ENCODE assay signal across 37 cellular contexts in genomic region chr3:120227710-120228347, GRCh38. TPM values are rescaled to one million over a fixed set of nuclear protein-coding genes. Genes with fewer than 3 reads are reported as not detected.
DNase-seq lines count a peak whose midpoint lies in the region; ATAC-seq and TF ChIP-seq lines count a peak whose summit lies in the region.
"Had no signal": no experiment of that assay in that cellular context is flagged by ENCODE, and none has a peak within 500 bp of the region (broad histone marks: within the 10 kb centered on the region; RNA-seq: fewer than 3 reads in every experiment).

No MANE protein-coding gene starts in this region.

- H3K9me3 Mint-ChIP-seq in activated CD4-positive, alpha-beta T cell treated with anti-CD3 and anti-CD28 coated beads for 36 hours (ENCODE audit: low read depth), result no peaks in the 10 kb centered on the region
- H3K9me3 Mint-ChIP-seq in activated CD4-positive, alpha-beta T cell treated with anti-CD3 and anti-CD28 coated beads, Interleukin-2, amount 10 ng/mL, durations not matched to agents 7 days and 5 days, result peaks cover 1% of the 10 kb centered on the region
- H3K9me3 Mint-ChIP-seq in endodermal cell, result peaks cover 7% of the 10 kb centered on the region
- H3K9me3 Mint-ChIP-seq: activated T-cell treated with anti-CD3 and anti-CD28 coated beads, Interleukin-2, amount 50 U/mL, for 24 hours; natural killer cell had no signal

- H3K36me3 ChIP-seq in IMR-90 (ENCODE audit: control insufficient read depth, insufficient read depth, low read length), result no peaks in the 10 kb centered on the region
- no peaks in the 10 kb centered on the region for H3K36me3 ChIP-seq in endodermal cell (ENCODE audit: control insufficient read depth, insufficient read depth, low read length)
- no peaks in the 10 kb centered on the region for H3K36me3 ChIP-seq in trophoblast cell (ENCODE audit: control insufficient read depth in 1 of 2, insufficient read depth in 2 of 2, low read length in 2 of 2)
- H3K36me3 ChIP-seq: brain microvascular endothelial cell, esophagus squamous epithelium, heart left ventricle, MG63, ovary, thoracic aorta, uterus had no signal

- peaks cover 4% of the 10 kb centered on the region for H3K4me1 Mint-ChIP-seq in activated CD4-positive, alpha-beta T cell treated with anti-CD3 and anti-CD28 coated beads for 36 hours
- H3K4me1 Mint-ChIP-seq in activated CD4-positive, alpha-beta T cell treated with anti-CD3 and anti-CD28 coated beads, Interleukin-2, amount 10 ng/mL, durations not matched to agents 7 days and 5 days, result no peaks in the 10 kb centered on the region
- H3K4me1 Mint-ChIP-seq in endodermal cell, result peaks cover 1% of the 10 kb centered on the region
- H3K4me1 Mint-ChIP-seq: natural killer cell, T-helper 17 cell had no signal

- dilution Hi-C loops in IMR-90 (cut with HindIII; ENCODE audit: low sequenced_read_pairs, unreplicated experiment), result no loop called here

- H3K23ac ChIP-seq in IMR-90 (ENCODE audit: low read depth, low read length), result no peak overlapping the region
- H3K23ac ChIP-seq in trophoblast cell (ENCODE audit: low read length), result no peak overlapping the region

- H2BK5ac ChIP-seq in IMR-90 (ENCODE audit: low read depth, low read length, poor library complexity, severe bottlenecking), result no peak overlapping the region
- H2BK5ac ChIP-seq in trophoblast cell (ENCODE audit: low read depth, low read length, poor library complexity), result no peak overlapping the region

- H3K4me3 Mint-ChIP-seq in activated CD4-positive, alpha-beta T cell treated with anti-CD3 and anti-CD28 coated beads for 36 hours, result no peak overlapping the region
- no peak overlapping the region for H3K4me3 Mint-ChIP-seq in activated CD4-positive, alpha-beta T cell treated with anti-CD3 and anti-CD28 coated beads, Interleukin-2, amount 10 ng/mL, durations not matched to agents 7 days and 5 days
- H3K4me3 Mint-ChIP-seq in endodermal cell, result no peak overlapping the region
- H3K4me3 Mint-ChIP-seq: activated T-cell treated with anti-CD3 and anti-CD28 coated beads, Interleukin-2, amount 50 U/mL, for 24 hours; CD14-positive monocyte; natural killer cell; T-helper 17 cell had no signal

- no peaks in the 10 kb centered on the region for H3K9me1 ChIP-seq in IMR-90 (ENCODE audit: insufficient read depth, low read length)

- H3K79me1 ChIP-seq in IMR-90 (ENCODE audit: low read depth in 1 of 2, low read length in 2 of 2), result no peaks in the 10 kb centered on the region
- no peaks in the 10 kb centered on the region for H3K79me1 ChIP-seq in trophoblast cell (ENCODE audit: low read length)

- peaks cover 2% of the 10 kb centered on the region; the same call in 1 of the 2 replicates for H3K27me3 ChIP-seq in IMR-90 (ENCODE audit: control insufficient read depth, insufficient read depth, low read length)
- no peaks in the 10 kb centered on the region for H3K27me3 ChIP-seq in endodermal cell (ENCODE audit: control insufficient read depth, insufficient read depth, low read length, poor library complexity, severe bottlenecking)
- no peaks in the 10 kb centered on the region for H3K27me3 ChIP-seq in trophoblast cell (ENCODE audit: insufficient read depth, low read length)
- H3K27me3 ChIP-seq: brain microvascular endothelial cell, dorsolateral prefrontal cortex, esophagus squamous epithelium, heart left ventricle, MG63, ovary, uterus had no signal

- CTCF ChIA-PET in activated CD4-positive, alpha-beta T cell treated with anti-CD3 and anti-CD28 coated beads for 36 hours (lab: Charles Lee), result interaction anchor here (0.5 to 1.4 kb wide), 4 partner anchors 16 to 189 kb away, joined by 3 to 5 read pairs (median 4); no protein-coding TSS in a partner anchor
- CTCF ChIA-PET in activated CD4-positive, alpha-beta T cell treated with anti-CD3 and anti-CD28 coated beads, Interleukin-2, amount 10 ng/mL, durations not matched to agents 7 days and 5 days (lab: Charles Lee), result interaction anchor here (0.6 kb wide), 1 partner anchor 16 kb away, joined by 3 read pairs; no protein-coding TSS in a partner anchor
- CTCF ChIA-PET in IMR-90 (lab: Yijun Ruan, JAX), result interaction anchor here (0.6 to 1.5 kb wide), 2 partner anchors 10 to 793 kb away, joined by 3 read pairs; no protein-coding TSS in a partner anchor

- H2BK12ac ChIP-seq in trophoblast cell (ENCODE audit: low read length), result no peak overlapping the region

- H3K79me2 ChIP-seq in trophoblast cell (ENCODE audit: control insufficient read depth, insufficient read depth, low read length, poor library complexity), result no peaks in the 10 kb centered on the region

- H4K8ac ChIP-seq in IMR-90 (ENCODE audit: low read depth in 2 of 2, low read length in 2 of 2) (no peak overlapping the region), trophoblast cell (ENCODE audit: low read depth, low read length) (no peak overlapping the region)

- no peak for TF ChIP-seq CTCF in IMR-90 (conservative IDR thresholded peaks at IDR 0.05; ENCODE audit: low read depth, low read length)
- TF ChIP-seq CTCF in endodermal cell (conservative IDR thresholded peaks at IDR 0.05), result no peak

- TF ChIP-seq POLR2A in IMR-90 (IDR thresholded peaks at IDR 0.05; ENCODE audit: low read depth, low read length), result no peak

- H3K4me3 ChIP-seq in IMR-90 (ENCODE audit: insufficient read depth, low read depth, low read length) (no peak overlapping the region), endodermal cell (ENCODE audit: low read length) (no peak overlapping the region), trophoblast cell (ENCODE audit: low read depth, low read length) (no peak overlapping the region)
- H3K4me3 ChIP-seq: dorsolateral prefrontal cortex, esophagus squamous epithelium, heart left ventricle, lung, MG63, mucosa of descending colon, ovary, thoracic aorta, uterus had no signal

- intact Hi-C loops in activated CD4-positive, alpha-beta T cell treated with anti-CD3 and anti-CD28 coated beads for 36 hours (cut with DNase I, micrococcal nuclease), result no loop called here
- intact Hi-C loops in IMR-90 (cut with micrococcal nuclease), result no loop called here

- H3K18ac ChIP-seq in IMR-90 (ENCODE audit: low read depth, low read length) (no peak overlapping the region), trophoblast cell (ENCODE audit: low read length) (no peak overlapping the region)

- H2AK9ac ChIP-seq in IMR-90 (replicated peaks; ENCODE audit: low read depth, low read length, poor library complexity), result no peak overlapping the region

- H4K20me1 ChIP-seq in IMR-90 (ENCODE audit: insufficient read depth, low read length), result no peaks in the 10 kb centered on the region

- H2BK20ac ChIP-seq in IMR-90 (ENCODE audit: low read depth, low read length), result no peak overlapping the region

- H2BK120ac ChIP-seq in IMR-90 (ENCODE audit: low read depth, low read length) (no peak overlapping the region), trophoblast cell (ENCODE audit: insufficient read depth, low read length, poor library complexity) (no peak overlapping the region)

- in situ Hi-C loops in IMR-90 (cut with MboI; ENCODE audit: low sequenced_read_pairs), result no loop called here

- TF ChIP-seq RAD21 in IMR-90 (IDR thresholded peaks at IDR 0.05; ENCODE audit: low read length), result no peak

- H3K9ac ChIP-seq in IMR-90 (ENCODE audit: low read depth, low read length) (no peak overlapping the region), endodermal cell (ENCODE audit: extremely low read depth, low read length, poor library complexity, severe bottlenecking) (no peak overlapping the region), trophoblast cell (ENCODE audit: low read length) (no peak overlapping the region)
- H3K9ac ChIP-seq: SK-N-SH had no signal

- WGBS in IMR-90 (ENCODE audit: extremely low coverage in 2 of 2, insufficient read length in 1 of 2), 2 experiments, result no CpG with 5 or more reads among the region's 2 CpGs
- 84 to 100% methylated on average over 1 to 2 of the region's 2 CpGs for WGBS in endodermal cell (ENCODE audit: insufficient coverage in 1 of 2, insufficient read length in 1 of 2), 2 experiments
- no CpG with 5 or more reads among the region's 2 CpGs for WGBS in trophoblast cell (ENCODE audit: extremely low coverage, insufficient coverage, insufficient read length)

- ATAC-seq in activated CD4-positive, alpha-beta T cell treated with anti-CD3 and anti-CD28 coated beads for 36 hours, result peak; percentile 64
- ATAC-seq in IMR-90 (ENCODE audit: low read depth) (no peak), GM21786 (IDR thresholded peaks at IDR 0.05; ENCODE audit: unreplicated experiment) (no peak)
- ATAC-seq: heart left ventricle, mucosa of descending colon, natural killer cell, T-helper 17 cell had no signal

- H3K36me3 Mint-ChIP-seq in activated CD4-positive, alpha-beta T cell treated with anti-CD3 and anti-CD28 coated beads for 36 hours (ENCODE audit: low read depth), result no peaks in the 10 kb centered on the region
- H3K36me3 Mint-ChIP-seq in activated CD4-positive, alpha-beta T cell treated with anti-CD3 and anti-CD28 coated beads, Interleukin-2, amount 10 ng/mL, durations not matched to agents 7 days and 5 days (ENCODE audit: low read depth), result no peaks in the 10 kb centered on the region
- H3K36me3 Mint-ChIP-seq in endodermal cell (ENCODE audit: low read depth), result no peaks in the 10 kb centered on the region
- H3K36me3 Mint-ChIP-seq: CD14-positive monocyte, natural killer cell had no signal

- peak; percentile 10 for DNase-seq in activated CD4-positive, alpha-beta T cell treated with anti-CD3 and anti-CD28 coated beads for 36 hours
- DNase-seq in activated CD4-positive, alpha-beta T cell treated with anti-CD3 and anti-CD28 coated beads, Interleukin-2, amount 10 ng/mL, durations not matched to agents 7 days and 5 days, result no peak
- DNase-seq in IMR-90 (no peak), endodermal cell (peak; percentile 42), trophoblast cell (no peak), T-helper 2 cell (no peak), mesenteric fat pad (ENCODE audit: low spot score) (no peak)
- DNase-seq: 8988T; activated CD4-positive, CD25-positive, alpha-beta regulatory T cell treated with anti-CD3 and anti-CD28 coated beads, Interleukin-2, amount 50 U/mL, for 72 hours; activated CD8-positive, alpha-beta memory T cell treated with anti-CD3 and anti-CD28 coated beads for 24 hours; activated gamma-delta T cell treated with Interleukin-2 at 50 U/mL for 16 hours; activated T-cell treated with anti-CD3 and anti-CD28 coated beads, Interleukin-2, amount 50 U/mL, for 24 hours; brain microvascular endothelial cell; Caco-2; dorsolateral prefrontal cortex; esophagus squamous epithelium; foreskin melanocyte; heart left ventricle; KG1; MG63; mucosa of descending colon; natural killer cell; NCI-H1105; NCI-H2029; NCI-H2227 treated with DMSO at 0.1 percent for 48 hours; NCI-H526 treated with DMSO at 0.1 percent for 48 hours; NK-92 treated with Interleukin-12 subunit alpha and Interleukin-12 subunit beta, amount 100 ng/mL, for 24 hours; ovary; SK-N-SH; stimulated activated naive CD4-positive, alpha-beta T cell treated with Interleukin-2 at 50 U/mL for 16 hours; T-helper 17 cell; uterus had no signal

- no peaks in the 10 kb centered on the region for H3K27me3 Mint-ChIP-seq in activated CD4-positive, alpha-beta T cell treated with anti-CD3 and anti-CD28 coated beads for 36 hours
- peaks cover 2% of the 10 kb centered on the region for H3K27me3 Mint-ChIP-seq in activated CD4-positive, alpha-beta T cell treated with anti-CD3 and anti-CD28 coated beads, Interleukin-2, amount 10 ng/mL, durations not matched to agents 7 days and 5 days
- H3K27me3 Mint-ChIP-seq in endodermal cell (ENCODE audit: insufficient read depth), result no peaks in the 10 kb centered on the region
- H3K27me3 Mint-ChIP-seq: activated T-cell treated with anti-CD3 and anti-CD28 coated beads, Interleukin-2, amount 50 U/mL, for 24 hours had no signal

- no peak overlapping the region for H3K56ac ChIP-seq in IMR-90 (ENCODE audit: extremely low read depth, insufficient read depth, low read length)

- H2AFZ ChIP-seq in IMR-90 (replicated peaks; ENCODE audit: low read length, poor library complexity) (peak overlapping the region; percentile 13), trophoblast cell (ENCODE audit: insufficient read depth, low read length, poor library complexity) (no peak overlapping the region)

- no peaks in the 10 kb centered on the region; the same call in 1 of the 2 replicates for H3K9me3 ChIP-seq in IMR-90 (ENCODE audit: control insufficient read depth, insufficient read depth, low read length)
- H3K9me3 ChIP-seq in endodermal cell (ENCODE audit: control insufficient read depth, low read length), result peaks cover 5% of the 10 kb centered on the region
- H3K9me3 ChIP-seq in trophoblast cell (ENCODE audit: insufficient read depth, low read depth, low read length), result no peaks in the 10 kb centered on the region
- H3K9me3 ChIP-seq: Caco-2, MG63, mucosa of descending colon, ovary, SK-N-SH, thoracic aorta, uterus had no signal

- no peak overlapping the region for H3K14ac ChIP-seq in IMR-90 (replicated peaks; ENCODE audit: low read depth, low read length)
- no peak overlapping the region for H3K14ac ChIP-seq in trophoblast cell (ENCODE audit: low read length)

- H3K27ac ChIP-seq in IMR-90 (ENCODE audit: insufficient read depth, low read length), result no peak overlapping the region
- no peak overlapping the region for H3K27ac ChIP-seq in endodermal cell (ENCODE audit: low read depth, low read length)
- H3K27ac ChIP-seq in trophoblast cell (ENCODE audit: low read depth, low read length), result peak overlapping the region; percentile 17
- H3K27ac ChIP-seq: brain microvascular endothelial cell, dorsolateral prefrontal cortex, esophagus squamous epithelium, heart left ventricle, HL-60, ovary, thoracic aorta, uterus had no signal

- no peak overlapping the region for H3K4me2 ChIP-seq in IMR-90 (ENCODE audit: low read depth, low read length)
- no peak overlapping the region for H3K4me2 ChIP-seq in trophoblast cell (ENCODE audit: low read length)
- H3K4me2 ChIP-seq: SK-N-SH had no signal

- POLR2A ChIA-PET in activated CD4-positive, alpha-beta T cell treated with anti-CD3 and anti-CD28 coated beads for 36 hours (lab: Charles Lee), result no interaction called here
- POLR2A ChIA-PET in activated CD4-positive, alpha-beta T cell treated with anti-CD3 and anti-CD28 coated beads, Interleukin-2, amount 10 ng/mL, durations not matched to agents 7 days and 5 days (lab: Charles Lee), result no interaction called here
- POLR2A ChIA-PET in IMR-90 (lab: Charles Lee; ENCODE audit: unreplicated experiment), result no interaction called here

- no peak overlapping the region for H2BK15ac ChIP-seq in IMR-90 (ENCODE audit: low read depth, low read length)

- H2AK5ac ChIP-seq in IMR-90 (ENCODE audit: low read depth, low read length) (no peak overlapping the region), trophoblast cell (ENCODE audit: low read length) (no peak overlapping the region)

- H4K91ac ChIP-seq in IMR-90 (ENCODE audit: insufficient read depth, low read depth, low read length) (no peak overlapping the region), trophoblast cell (ENCODE audit: low read depth, low read length) (no peak overlapping the region)

- no peaks in the 10 kb centered on the region for H3K4me1 ChIP-seq in IMR-90 (ENCODE audit: control insufficient read depth, insufficient read depth, low read length)
- no peaks in the 10 kb centered on the region for H3K4me1 ChIP-seq in endodermal cell (ENCODE audit: control insufficient read depth, insufficient read depth, low read length)
- peaks cover 0 to 6% of the 10 kb centered on the region in 2 experiments for H3K4me1 ChIP-seq in trophoblast cell (ENCODE audit: control insufficient read depth in 1 of 2, insufficient read depth in 2 of 2, low read length in 2 of 2)
- H3K4me1 ChIP-seq: Caco-2, esophagus squamous epithelium, heart left ventricle, uterus had no signal

- no TSS peak for BruUV-seq in IMR-90 (replicated peaks; lab: Mats Ljungman, UMichigan)

- H4K5ac ChIP-seq in IMR-90 (ENCODE audit: low read depth, low read length), result no peak overlapping the region

- no peak overlapping the region for H4K12ac ChIP-seq in trophoblast cell (ENCODE audit: low read depth, low read length)

- no peak overlapping the region for H3K27ac Mint-ChIP-seq in activated CD4-positive, alpha-beta T cell treated with anti-CD3 and anti-CD28 coated beads for 36 hours
- no peak overlapping the region for H3K27ac Mint-ChIP-seq in activated CD4-positive, alpha-beta T cell treated with anti-CD3 and anti-CD28 coated beads, Interleukin-2, amount 10 ng/mL, durations not matched to agents 7 days and 5 days
- no peak overlapping the region for H3K27ac Mint-ChIP-seq in endodermal cell
- H3K27ac Mint-ChIP-seq: activated T-cell treated with anti-CD3 and anti-CD28 coated beads, Interleukin-2, amount 50 U/mL, for 24 hours; CD14-positive monocyte; natural killer cell; T-helper 17 cell had no signal

- H3K4ac ChIP-seq in IMR-90 (ENCODE audit: low read depth, low read length), result no peak overlapping the region
- no peak overlapping the region for H3K4ac ChIP-seq in trophoblast cell (ENCODE audit: low read depth, low read length)

RNA-seq across cellular contexts. Expression of gene GPR156, which starts 57.2 kb away (rescaled TPM):
- under 1 TPM in 1 of 2 experiments, not detected in 1; 0.11 TPM for total RNA-seq in activated CD4-positive, alpha-beta T cell treated with anti-CD3 and anti-CD28 coated beads for 36 hours
- total RNA-seq in activated CD4-positive, alpha-beta T cell treated with anti-CD3 and anti-CD28 coated beads, Interleukin-2, amount 10 ng/mL, durations not matched to agents 7 days and 5 days, result under 1 TPM in 1 of 2 experiments, not detected in 1; 0.10 TPM
- total RNA-seq in IMR-90 (2012; rRNA removed) (0.18 and 0.28 TPM in 2 replicates), endodermal cell (1 to 10 TPM; 1.1 to 1.2 TPM), mesenteric fat pad (0.42 TPM)
- 0.09 and 0.22 TPM in 2 replicates for polyA plus RNA-seq in IMR-90 (2012; rRNA removed)
- polyA plus RNA-seq in IMR-90 (2012; cell fraction: cytosol; rRNA removed), result 0.05 TPM in 2 replicates
- polyA plus RNA-seq in IMR-90 (2012; cell fraction: nucleus; rRNA removed; ENCODE audit: low replicate concordance), result 0.13 and 0.76 TPM in 2 replicates
- 1.3 TPM for polyA plus RNA-seq in endodermal cell (2013, experiment 1 of 2)
- polyA plus RNA-seq in endodermal cell (2013, experiment 2 of 2), result 0.75 TPM
- polyA plus RNA-seq in trophoblast cell (2013), result 0.48 and 0.53 TPM in 2 replicates
- polyA plus RNA-seq: CD14-positive monocyte had no signal

Comparison
In these comparisons a context has a peak if more than half of its experiments do, and no peak if none do; other contexts are left out.
1. DNase-seq: peak in activated CD4-positive, alpha-beta T cell treated with anti-CD3 and anti-CD28 coated beads for 36 hours (single experiment) and endodermal cell (single experiment); none in activated CD4-positive, alpha-beta T cell treated with anti-CD3 and anti-CD28 coated beads, Interleukin-2, amount 10 ng/mL, durations not matched to agents 7 days and 5 days (single experiment), IMR-90 (single experiment), trophoblast cell (0 of 2), T-helper 2 cell (0 of 5) and mesenteric fat pad (single experiment).